11 cellular contexts compared by ENCODE assay signal in genomic region chr7:74604326-74605020, GRCh38. TPM values are rescaled to one million over a fixed set of nuclear protein-coding genes. Genes with fewer than 3 reads are reported as not detected.
DNase-seq lines count a peak whose midpoint lies in the region; ATAC-seq and TF ChIP-seq lines count a peak whose summit lies in the region.
"Had no signal": no experiment of that assay in that cellular context is flagged by ENCODE, and none has a peak within 500 bp of the region (broad histone marks: within the 10 kb centered on the region; RNA-seq: fewer than 3 reads in every experiment).

No MANE protein-coding gene starts in this region.

- no peak for TF ChIP-seq CTCF in osteocyte (IDR thresholded peaks at IDR 0.05)

- H3K4me3 Mint-ChIP-seq in activated T-cell treated with anti-CD3 and anti-CD28 coated beads, Interleukin-2, amount 50 U/mL, for 72 hours: peak overlapping the region; percentile 6 to 49
- H3K4me3 Mint-ChIP-seq in activated T-helper 1 cell treated with anti-CD3 and anti-CD28 coated beads, Interleukin-12 subunit alpha, Interleukin-12 subunit beta, Interleukin-2, Interleukin-4 antibody, amounts not matched to agents 30 ng/mL and 10 ng/mL and 1 ng/mL, durations not matched to agents 14 hours and 24 hours and 36 hours: peak overlapping the region; percentile 16
- peak overlapping the region; percentile 4 for H3K4me3 Mint-ChIP-seq in memory B cell
- H3K4me3 Mint-ChIP-seq in osteocyte (ENCODE audit: unreplicated experiment): no peak overlapping the region
- H3K4me3 Mint-ChIP-seq: activated B cell treated with CpG ODN at 0.5 μM for 24 hours had no signal

- DNase-seq in activated T-cell treated with anti-CD3 and anti-CD28 coated beads, Interleukin-2, amount 50 U/mL, for 72 hours: no peak
- DNase-seq in activated T-cell treated with anti-CD3 and anti-CD28 coated beads, Interleukin-2, amount 50 U/mL, for 1 hour: no peak
- DNase-seq in activated T-helper 1 cell treated with anti-CD3 and anti-CD28 coated beads, Interleukin-12 subunit alpha, Interleukin-12 subunit beta, Interleukin-2, Interleukin-4 antibody, amounts not matched to agents 30 ng/mL and 10 ng/mL and 1 ng/mL, durations not matched to agents 14 hours and 24 hours and 36 hours (ENCODE audit: low spot score): no peak
- DNase-seq in memory B cell (ENCODE audit: low spot score in 2 of 2) (no peak), ureter (ENCODE audit: low spot score) (peak; percentile 67), osteocyte (ENCODE audit: extremely low spot score, unreplicated experiment) (no peak), activated gamma-delta T cell (lab: John Stamatoyannopoulos, UW) (no peak)
- DNase-seq: activated B cell treated with CpG ODN at 0.5 μM for 24 hours, BE2C, H7 had no signal

- peaks cover 22% of the 10 kb centered on the region for H3K4me1 Mint-ChIP-seq in activated T-cell treated with anti-CD3 and anti-CD28 coated beads, Interleukin-2, amount 50 U/mL, for 72 hours (ENCODE audit: low read depth)
- peaks cover 6% of the 10 kb centered on the region for H3K4me1 Mint-ChIP-seq in activated T-helper 1 cell treated with anti-CD3 and anti-CD28 coated beads, Interleukin-12 subunit alpha, Interleukin-12 subunit beta, Interleukin-2, Interleukin-4 antibody, amounts not matched to agents 30 ng/mL and 10 ng/mL and 1 ng/mL, durations not matched to agents 14 hours and 24 hours and 36 hours (ENCODE audit: low read depth)
- H3K4me1 Mint-ChIP-seq in memory B cell (peaks cover 7% of the 10 kb centered on the region), osteocyte (ENCODE audit: unreplicated experiment) (peaks cover 14% of the 10 kb centered on the region)

- ATAC-seq in activated T-cell treated with anti-CD3 and anti-CD28 coated beads, Interleukin-2, amount 50 U/mL, for 72 hours (replicated peaks in 1 of 2): no peak
- ATAC-seq in memory B cell (ENCODE audit: low read depth) (no peak), SK-N-SH treated with all-trans-retinoic acid at 6 μM for 48 hours (no peak)

- no peak overlapping the region for H3K27ac Mint-ChIP-seq in activated T-cell treated with anti-CD3 and anti-CD28 coated beads, Interleukin-2, amount 50 U/mL, for 72 hours
- no peak overlapping the region for H3K27ac Mint-ChIP-seq in activated T-helper 1 cell treated with anti-CD3 and anti-CD28 coated beads, Interleukin-12 subunit alpha, Interleukin-12 subunit beta, Interleukin-2, Interleukin-4 antibody, amounts not matched to agents 30 ng/mL and 10 ng/mL and 1 ng/mL, durations not matched to agents 14 hours and 24 hours and 36 hours
- H3K27ac Mint-ChIP-seq in memory B cell (no peak overlapping the region), osteocyte (ENCODE audit: unreplicated experiment) (no peak overlapping the region)
- H3K27ac Mint-ChIP-seq: activated B cell treated with CpG ODN at 0.5 μM for 24 hours had no signal

- H3K9me3 Mint-ChIP-seq in activated T-cell treated with anti-CD3 and anti-CD28 coated beads, Interleukin-2, amount 50 U/mL, for 72 hours: no peaks in the 10 kb centered on the region
- no peaks in the 10 kb centered on the region for H3K9me3 Mint-ChIP-seq in activated T-helper 1 cell treated with anti-CD3 and anti-CD28 coated beads, Interleukin-12 subunit alpha, Interleukin-12 subunit beta, Interleukin-2, Interleukin-4 antibody, amounts not matched to agents 30 ng/mL and 10 ng/mL and 1 ng/mL, durations not matched to agents 14 hours and 24 hours and 36 hours
- no peaks in the 10 kb centered on the region for H3K9me3 Mint-ChIP-seq in memory B cell
- no peaks in the 10 kb centered on the region for H3K9me3 Mint-ChIP-seq in osteocyte (ENCODE audit: unreplicated experiment)
- H3K9me3 Mint-ChIP-seq: activated B cell treated with CpG ODN at 0.5 μM for 24 hours had no signal

- H3K36me3 Mint-ChIP-seq in activated T-cell treated with anti-CD3 and anti-CD28 coated beads, Interleukin-2, amount 50 U/mL, for 72 hours (ENCODE audit: insufficient read depth in 2 of 2): no peaks in the 10 kb centered on the region
- no peaks in the 10 kb centered on the region for H3K36me3 Mint-ChIP-seq in activated T-helper 1 cell treated with anti-CD3 and anti-CD28 coated beads, Interleukin-12 subunit alpha, Interleukin-12 subunit beta, Interleukin-2, Interleukin-4 antibody, amounts not matched to agents 30 ng/mL and 10 ng/mL and 1 ng/mL, durations not matched to agents 14 hours and 24 hours and 36 hours (ENCODE audit: low read depth)
- H3K36me3 Mint-ChIP-seq in memory B cell (no peaks in the 10 kb centered on the region), osteocyte (ENCODE audit: unreplicated experiment) (peaks cover 7% of the 10 kb centered on the region)

- H3K27me3 Mint-ChIP-seq in activated T-cell treated with anti-CD3 and anti-CD28 coated beads, Interleukin-2, amount 50 U/mL, for 72 hours (ENCODE audit: low read depth): no peaks in the 10 kb centered on the region
- H3K27me3 Mint-ChIP-seq in activated T-helper 1 cell treated with anti-CD3 and anti-CD28 coated beads, Interleukin-12 subunit alpha, Interleukin-12 subunit beta, Interleukin-2, Interleukin-4 antibody, amounts not matched to agents 30 ng/mL and 10 ng/mL and 1 ng/mL, durations not matched to agents 14 hours and 24 hours and 36 hours (ENCODE audit: insufficient read depth): peaks cover 3% of the 10 kb centered on the region
- no peaks in the 10 kb centered on the region for H3K27me3 Mint-ChIP-seq in memory B cell
- H3K27me3 Mint-ChIP-seq in osteocyte (ENCODE audit: unreplicated experiment): no peaks in the 10 kb centered on the region
- H3K27me3 Mint-ChIP-seq: activated B cell treated with CpG ODN at 0.5 μM for 24 hours had no signal

- intact Hi-C loops in activated T-helper 1 cell treated with anti-CD3 and anti-CD28 coated beads, Interleukin-12 subunit alpha, Interleukin-12 subunit beta, Interleukin-2, Interleukin-4 antibody, amounts not matched to agents 30 ng/mL and 10 ng/mL and 1 ng/mL, durations not matched to agents 14 hours and 24 hours and 36 hours (cut with micrococcal nuclease): loop anchor here (10.0 kb wide), 1 partner anchor 50 kb away; the partner anchor contains the start of gene GTF2I

TF ChIP-seq in SK-N-SH treated with all-trans-retinoic acid at 6 μM for 48 hours, 23 proteins besides CTCF, POLR2A, EP300 and RAD21:
- TF ChIP-seq RARB (CRISPR knock-in tag; IDR thresholded peaks at IDR 0.05): no peak
- no peak for TF ChIP-seq SNAI2 (CRISPR knock-in tag; IDR thresholded peaks at IDR 0.05)
- TF ChIP-seq CSDC2 (CRISPR knock-in tag; IDR thresholded peaks at IDR 0.05): no peak
- TF ChIP-seq TSHZ2 (CRISPR knock-in tag; IDR thresholded peaks at IDR 0.05): no peak
- no peak for TF ChIP-seq ZFP30 (CRISPR knock-in tag; IDR thresholded peaks at IDR 0.05)
- TF ChIP-seq TCF4 (CRISPR knock-in tag; IDR thresholded peaks at IDR 0.05; ENCODE audit: borderline replicate concordance): no peak
- TF ChIP-seq ZNF8 (CRISPR knock-in tag; IDR thresholded peaks at IDR 0.05): no peak
- TF ChIP-seq OSR1 (CRISPR knock-in tag; IDR thresholded peaks at IDR 0.05): no peak
- no peak for TF ChIP-seq ZNF565 (CRISPR knock-in tag; conservative IDR thresholded peaks at IDR 0.05; ENCODE audit: low read depth)
- no peak for TF ChIP-seq ZC3H10 (CRISPR knock-in tag; IDR thresholded peaks at IDR 0.05)
- no peak for TF ChIP-seq ZFP3 (CRISPR knock-in tag; IDR thresholded peaks at IDR 0.05)
TF ChIP-seq in SK-N-SH treated with all-trans-retinoic acid at 6 μM for 48 hours: peak in this region for 0.

RNA-seq across cellular contexts. Expression of gene GTF2I, which starts 53.0 kb away (rescaled TPM):
- total RNA-seq in activated T-cell treated with anti-CD3 and anti-CD28 coated beads, Interleukin-2, amount 50 U/mL, for 72 hours: 100 to 1,000 TPM; 118 to 121 TPM
- 199 and 203 TPM in 2 replicates for total RNA-seq in activated T-helper 1 cell treated with anti-CD3 and anti-CD28 coated beads, Interleukin-12 subunit alpha, Interleukin-12 subunit beta, Interleukin-2, Interleukin-4 antibody, amounts not matched to agents 30 ng/mL and 10 ng/mL and 1 ng/mL, durations not matched to agents 14 hours and 24 hours and 36 hours
- total RNA-seq in ureter (277 TPM), osteocyte (236 and 247 TPM in 2 replicates)
